1 cellular context compared by ENCODE assay signal in genomic region chr11:66868726-66869291, GRCh38.
A peak's percentile ranks its signal among the peaks of the same experiment; 100 is the strongest.
TF ChIP-seq lines count a peak whose summit lies in the region.

No MANE protein-coding gene starts in this region.

TF ChIP-seq in H1, 55 proteins besides CTCF, POLR2A, EP300 and RAD21:
- TF ChIP-seq ATF3 (IDR thresholded peaks at IDR 0.05; ENCODE audit: insufficient read depth, low read depth, low read length) (0 out of 2 replicates have a peak, but pooled peaks have one; percentile 20), RFX5 (IDR thresholded peaks at IDR 0.05; ENCODE audit: borderline replicate concordance, low read depth, low read length) (no peak), CHD1 (IDR thresholded peaks at IDR 0.05; ENCODE audit: low read depth, low read length) (no peak), E2F6 (IDR thresholded peaks at IDR 0.05) (peak; percentile 80), POU5F1 (IDR thresholded peaks at IDR 0.05; ENCODE audit: low read depth, low read length) (no peak), TAF7 (optimal IDR thresholded peaks at IDR 0.05; ENCODE audit: borderline replicate concordance, low read depth, low read length) (no peak), SIN3A (conservative IDR thresholded peaks at IDR 0.05 in 1 of 2, IDR thresholded peaks at IDR 0.05 in 1 of 2; ENCODE audit: low read depth in 1 of 2, low read length in 2 of 2) (peak in 1 of 2 experiments; percentile 72; a peak in 1 of 4 replicates), TCF12 (IDR thresholded peaks at IDR 0.05; ENCODE audit: low read depth, low read length) (no peak), SP1 (IDR thresholded peaks at IDR 0.05; ENCODE audit: low read depth, low read length) (no peak), CTBP2 (IDR thresholded peaks at IDR 0.05; ENCODE audit: borderline replicate concordance, insufficient read depth, insufficient read length, low read length) (no peak), BRCA1 (IDR thresholded peaks at IDR 0.05; ENCODE audit: low read depth, low read length) (no peak), CBX8 (IDR thresholded peaks at IDR 0.05; ENCODE audit: borderline replicate concordance, low read depth, low read length) (no peak), CREB1 (IDR thresholded peaks at IDR 0.05) (peak; percentile 44; the same call in 1 of the 2 replicates), KDM5A (IDR thresholded peaks at IDR 0.05; ENCODE audit: low read length) (no peak), EGR1 (IDR thresholded peaks at IDR 0.05; ENCODE audit: borderline replicate concordance, low read depth, low read length) (peak; percentile 88), JUN (IDR thresholded peaks at IDR 0.05; ENCODE audit: low read depth, low read length) (no peak), HDAC2 (IDR thresholded peaks at IDR 0.05; ENCODE audit: borderline replicate concordance in 1 of 2, low read depth in 2 of 2, low read length in 2 of 2) (peak; percentile 53 to 78; a peak in 2 of 4 replicates), RNF2 (IDR thresholded peaks at IDR 0.05; ENCODE audit: borderline replicate concordance, low read depth, low read length, missing control alignments, poor library complexity, severe bottlenecking) (no peak), NRF1 (IDR thresholded peaks at IDR 0.05; ENCODE audit: low read depth, low read length) (no peak), KDM4A (IDR thresholded peaks at IDR 0.05; ENCODE audit: low read depth, low read length, severe bottlenecking) (no peak), GABPA (IDR thresholded peaks at IDR 0.05; ENCODE audit: borderline replicate concordance, insufficient read depth, low read length) (peak; percentile 52; the same call in 1 of the 2 replicates), SRF (IDR thresholded peaks at IDR 0.05; ENCODE audit: low read depth, low read length) (no peak), GTF2F1 (IDR thresholded peaks at IDR 0.05; ENCODE audit: borderline replicate concordance, low read depth, low read length) (no peak), TBP (IDR thresholded peaks at IDR 0.05; ENCODE audit: low read depth, low read length) (no peak), CHD2 (IDR thresholded peaks at IDR 0.05; ENCODE audit: low read length) (peak; percentile 55; the same call in 1 of the 2 replicates), PHF8 (conservative IDR thresholded peaks at IDR 0.05; ENCODE audit: low read depth, low read length) (no peak), TAF1 (IDR thresholded peaks at IDR 0.05; ENCODE audit: low read depth, low read length) (peak; percentile 36; the same call in 1 of the 2 replicates), SP2 (IDR thresholded peaks at IDR 0.05; ENCODE audit: low read length) (no peak), SAP30 (IDR thresholded peaks at IDR 0.05; ENCODE audit: insufficient read depth, insufficient replicate concordance, low read length) (no peak), BACH1 (IDR thresholded peaks at IDR 0.05; ENCODE audit: low read length) (peak; percentile 89), BCL11A (IDR thresholded peaks at IDR 0.05; ENCODE audit: low read depth in 2 of 2, low read length in 2 of 2) (no peak), MAFK (IDR thresholded peaks at IDR 0.05; ENCODE audit: low read depth, low read length) (no peak)
- TF ChIP-seq, protein P1, sequence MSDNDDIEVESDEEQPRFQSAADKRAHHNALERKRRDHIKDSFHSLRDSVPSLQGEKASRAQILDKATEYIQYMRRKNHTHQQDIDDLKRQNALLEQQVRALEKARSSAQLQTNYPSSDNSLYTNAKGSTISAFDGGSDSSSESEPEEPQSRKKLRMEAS (IDR thresholded peaks at IDR 0.05) = peak; percentile 89
- TF ChIP-seq, protein P2, sequence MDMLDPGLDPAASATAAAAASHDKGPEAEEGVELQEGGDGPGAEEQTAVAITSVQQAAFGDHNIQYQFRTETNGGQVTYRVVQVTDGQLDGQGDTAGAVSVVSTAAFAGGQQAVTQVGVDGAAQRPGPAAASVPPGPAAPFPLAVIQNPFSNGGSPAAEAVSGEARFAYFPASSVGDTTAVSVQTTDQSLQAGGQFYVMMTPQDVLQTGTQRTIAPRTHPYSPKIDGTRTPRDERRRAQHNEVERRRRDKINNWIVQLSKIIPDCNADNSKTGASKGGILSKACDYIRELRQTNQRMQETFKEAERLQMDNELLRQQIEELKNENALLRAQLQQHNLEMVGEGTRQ (IDR thresholded peaks at IDR 0.05; ENCODE audit: low read length) = peak; percentile 71
- TF ChIP-seq, protein P3, sequence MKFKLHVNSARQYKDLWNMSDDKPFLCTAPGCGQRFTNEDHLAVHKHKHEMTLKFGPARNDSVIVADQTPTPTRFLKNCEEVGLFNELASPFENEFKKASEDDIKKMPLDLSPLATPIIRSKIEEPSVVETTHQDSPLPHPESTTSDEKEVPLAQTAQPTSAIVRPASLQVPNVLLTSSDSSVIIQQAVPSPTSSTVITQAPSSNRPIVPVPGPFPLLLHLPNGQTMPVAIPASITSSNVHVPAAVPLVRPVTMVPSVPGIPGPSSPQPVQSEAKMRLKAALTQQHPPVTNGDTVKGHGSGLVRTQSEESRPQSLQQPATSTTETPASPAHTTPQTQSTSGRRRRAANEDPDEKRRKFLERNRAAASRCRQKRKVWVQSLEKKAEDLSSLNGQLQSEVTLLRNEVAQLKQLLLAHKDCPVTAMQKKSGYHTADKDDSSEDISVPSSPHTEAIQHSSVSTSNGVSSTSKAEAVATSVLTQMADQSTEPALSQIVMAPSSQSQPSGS (IDR thresholded peaks at IDR 0.05; ENCODE audit: low read length) = no peak
